In the genomic region with DNA sequence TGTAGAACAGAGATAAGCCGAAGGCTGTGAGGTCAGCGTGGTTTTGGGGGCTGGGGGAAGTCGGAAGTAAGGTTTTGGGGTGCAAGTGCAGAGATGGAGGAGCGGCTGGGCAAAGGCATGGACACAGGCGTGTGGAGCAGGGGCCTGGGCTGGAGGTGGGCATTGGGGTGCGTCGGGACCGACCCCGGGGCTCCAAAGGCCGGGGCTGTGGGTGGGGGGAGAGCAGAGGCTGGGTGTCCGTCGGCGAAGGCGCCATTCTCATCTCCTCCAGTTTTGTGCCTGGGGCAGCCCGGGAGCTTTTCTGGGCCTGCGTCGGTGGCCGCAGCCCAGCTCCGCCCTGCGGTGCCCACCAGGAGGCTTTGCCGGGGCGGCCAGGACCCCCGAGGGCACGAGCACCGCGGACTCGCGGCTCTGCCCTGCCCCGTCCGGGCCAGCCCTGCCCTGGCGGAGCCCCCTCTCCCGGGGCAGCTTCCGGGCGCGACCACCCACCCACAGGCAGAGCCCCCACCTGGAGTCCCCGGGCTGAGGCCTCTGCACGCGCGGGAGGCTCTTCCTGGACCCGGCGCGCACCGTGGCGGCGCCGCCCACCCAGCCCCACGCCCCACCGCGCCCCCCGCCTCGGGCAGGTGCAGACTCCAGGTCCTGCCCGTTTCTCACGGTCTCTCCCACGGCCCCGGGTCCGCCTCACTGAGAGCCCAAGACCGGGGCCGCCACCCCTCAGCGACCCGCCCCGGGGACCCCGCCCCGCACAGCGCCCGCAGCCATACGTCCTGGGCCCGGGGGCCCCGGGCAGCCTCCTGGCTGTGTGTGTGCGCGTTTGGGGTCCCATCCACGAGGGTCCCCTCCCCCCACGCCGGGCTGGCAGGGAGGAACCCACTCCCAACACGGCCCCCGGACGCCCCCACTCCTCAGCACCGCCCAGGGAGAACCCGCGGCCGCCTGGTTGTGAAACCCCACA, we compare ENCODE assay signal across 18 cellular contexts. TPM values are rescaled to one million over a fixed set of nuclear protein-coding genes. Genes with fewer than 3 reads are reported as not detected.
A peak's percentile ranks its signal among the peaks of the same experiment; 100 is the strongest.
DNase-seq lines count a peak whose midpoint lies in the region; ATAC-seq and TF ChIP-seq lines count a peak whose summit lies in the region.
"Had no signal": no experiment of that assay in that cellular context is flagged by ENCODE, and none has a peak within 500 bp of the region (broad histone marks: within the 10 kb centered on the region; RNA-seq: fewer than 3 reads in every experiment).

No MANE protein-coding gene starts in this region.

- H3K27me3 ChIP-seq in right cardiac atrium (ENCODE audit: control insufficient read depth, insufficient read depth) (no peaks in the 10 kb centered on the region), upper lobe of right lung (no peaks in the 10 kb centered on the region)

- intact Hi-C loops in right cardiac atrium (cut with DNase I), result no loop called here
- intact Hi-C loops in cardiac septum (cut with DNase I), result no loop called here
- intact Hi-C loops in upper lobe of right lung (cut with DNase I), result no loop called here

- H3K4me1 Mint-ChIP-seq in central memory CD8-positive, alpha-beta T cell, result peaks cover 22% of the 10 kb centered on the region

- H3K4me1 ChIP-seq in right cardiac atrium (ENCODE audit: control insufficient read depth, insufficient read depth, low read length) (no peaks in the 10 kb centered on the region), upper lobe of right lung (no peaks in the 10 kb centered on the region)

- TF ChIP-seq CTCF in upper lobe of right lung (IDR thresholded peaks at IDR 0.05), result no peak

- H3K27me3 Mint-ChIP-seq in central memory CD8-positive, alpha-beta T cell, result peaks cover 15% of the 10 kb centered on the region

- WGBS in right cardiac atrium, result 52% methylated on average over 80 of the region's 80 CpGs

- H3K4me3 ChIP-seq in right cardiac atrium (ENCODE audit: low read length) (no peak overlapping the region), upper lobe of right lung (no peak overlapping the region)
- H3K4me3 ChIP-seq: GM23248 had no signal

- DNase-seq in right cardiac atrium (peak in 2 of 3 donors; percentile 29 to 51), cardiac septum (ENCODE audit: low spot score) (no peak), mesenteric fat pad (ENCODE audit: low spot score) (peak; percentile 79), upper lobe of right lung (no peak), NCI-H2081 (lab: John Stamatoyannopoulos, UW) (no peak)
- DNase-seq in central memory CD8-positive, alpha-beta T cell (ENCODE audit: low spot score in 2 of 2), result no peak
- DNase-seq: COR-L47, GM23248, NCI-H1092, NCI-H345, NCI-H69 had no signal

- H3K27ac Mint-ChIP-seq in central memory CD8-positive, alpha-beta T cell (ENCODE audit: low read depth), result peak overlapping the region; percentile 6
- H3K27ac Mint-ChIP-seq: CD14-positive monocyte had no signal

- peaks cover 19% of the 10 kb centered on the region for H3K9me3 Mint-ChIP-seq in central memory CD8-positive, alpha-beta T cell

- H3K9me3 ChIP-seq in right cardiac atrium (ENCODE audit: control insufficient read depth, low read length) (no peaks in the 10 kb centered on the region), upper lobe of right lung (peaks cover 16% of the 10 kb centered on the region)

- no peak overlapping the region for H3K4me3 Mint-ChIP-seq in central memory CD8-positive, alpha-beta T cell

- no peaks in the 10 kb centered on the region for H3K36me3 ChIP-seq in upper lobe of right lung

- ATAC-seq in right cardiac atrium (peak; percentile 23 to 43), upper lobe of right lung (peak; percentile 5), HG03442 (IDR thresholded peaks at IDR 0.05; ENCODE audit: unreplicated experiment) (no peak), HG02973 (IDR thresholded peaks at IDR 0.05; ENCODE audit: unreplicated experiment) (no peak)
- ATAC-seq in central memory CD8-positive, alpha-beta T cell (replicated peaks; ENCODE audit: extremely low read depth, poor library complexity, severe bottlenecking), result no peak

- peaks cover 2% of the 10 kb centered on the region for H3K36me3 Mint-ChIP-seq in central memory CD8-positive, alpha-beta T cell (ENCODE audit: insufficient read depth)
- H3K36me3 Mint-ChIP-seq: CD14-positive monocyte had no signal

- H3K27ac ChIP-seq in right cardiac atrium (ENCODE audit: low read length) (no peak overlapping the region), upper lobe of right lung (no peak overlapping the region)
- H3K27ac ChIP-seq: GM23248, KMS-11, RWPE1 had no signal

RNA-seq across cellular contexts. Expression of a gene that starts 7.7 kb away (rescaled TPM):
- total RNA-seq in right cardiac atrium (1 to 10 TPM in 1 of 4 donors, under 1 TPM in 3; 0.56 to 1.4 (median 0.88) TPM), cardiac septum (1.0 TPM), mesenteric fat pad (3.3 TPM), upper lobe of right lung (2.6 TPM)
- 0.29 TPM for polyA plus RNA-seq in right cardiac atrium
- polyA plus RNA-seq: CD14-positive monocyte had no signal

RNA-seq across cellular contexts. Expression of a gene that starts 21.6 kb away (rescaled TPM):
- total RNA-seq in right cardiac atrium (not detected), cardiac septum (not detected), mesenteric fat pad (not detected), upper lobe of right lung (not detected)
- 0.11 TPM for polyA plus RNA-seq in right cardiac atrium
- total RNA-seq: A673, MCF 10A had no signal
- polyA plus RNA-seq: CD14-positive monocyte had no signal

RNA-seq across cellular contexts. Expression of a gene that starts 52.1 kb away (rescaled TPM):
- total RNA-seq in right cardiac atrium (10 to 100 TPM; 17.2 to 21.7 (median 19.9) TPM), cardiac septum (21.6 TPM), mesenteric fat pad (33.3 TPM), upper lobe of right lung (33.0 TPM)
- 25.3 TPM for polyA plus RNA-seq in right cardiac atrium

Comparison
In these comparisons a context has a peak if more than half of its experiments do, and no peak if none do; other contexts are left out.
1. DNase-seq: peak in right cardiac atrium (2 of 3) and mesenteric fat pad (single experiment); none in cardiac septum (single experiment), central memory CD8-positive, alpha-beta T cell (0 of 2), upper lobe of right lung (single experiment) and NCI-H2081 (0 of 2).
2. ATAC-seq: peak in right cardiac atrium (2 of 2) and upper lobe of right lung (single experiment); none in central memory CD8-positive, alpha-beta T cell (single experiment), HG03442 (single experiment) and HG02973 (single experiment).